ENCODE assay signal across 11 cellular contexts in the genomic region with DNA sequence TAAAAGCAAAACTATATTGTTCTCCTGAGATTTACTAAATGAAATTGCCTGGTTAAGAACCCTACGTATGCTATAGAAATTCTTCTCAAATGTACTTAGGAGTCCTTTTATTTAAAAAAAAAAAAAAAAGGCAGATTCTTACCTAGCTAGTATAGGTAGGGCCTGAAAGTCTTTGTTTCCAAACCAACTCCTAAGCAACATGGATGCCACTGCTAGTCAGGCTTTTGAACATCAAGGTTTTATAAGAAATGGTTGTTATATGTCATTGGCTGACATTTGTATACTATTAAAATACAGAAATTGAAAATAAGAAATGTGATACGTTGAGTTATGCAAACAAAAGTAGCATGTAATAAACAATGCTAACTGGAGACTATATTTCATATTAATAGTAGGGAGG. TPM values are rescaled to one million over a fixed set of nuclear protein-coding genes. Genes with fewer than 3 reads are reported as not detected.
DNase-seq lines count a peak whose midpoint lies in the region; ATAC-seq and TF ChIP-seq lines count a peak whose summit lies in the region.
"Had no signal": no experiment of that assay in that cellular context is flagged by ENCODE, and none has a peak within 500 bp of the region (broad histone marks: within the 10 kb centered on the region; RNA-seq: fewer than 3 reads in every experiment).

No MANE protein-coding gene starts in this region.

- H3K27me3 ChIP-seq in psoas muscle (ENCODE audit: insufficient read depth in 3 of 3, low read length in 2 of 3) = no peaks in the 10 kb centered on the region
- H3K27me3 ChIP-seq: adrenal gland had no signal

- no peaks in the 10 kb centered on the region for H3K4me1 ChIP-seq in psoas muscle

- DNase-seq in ELR (ENCODE audit: low read depth) (peak; percentile 12), NAMALWA (ENCODE audit: low spot score) (peak; percentile 44), caudate nucleus (lab: John Stamatoyannopoulos, UW) (no peak), psoas muscle (no peak), HT-29 (ENCODE audit: low spot score) (no peak), NCI-H2029 treated with DMSO at 0.1 percent for 48 hours (lab: John Stamatoyannopoulos, UW) (no peak)
- DNase-seq: adrenal gland, NCI-H69 had no signal

- WGBS in psoas muscle, 3 donors = 90 to 96% (median 90%) methylated on average over 2 of the region's 2 CpGs

- no peaks in the 10 kb centered on the region for H3K36me3 ChIP-seq in psoas muscle (ENCODE audit: insufficient read depth in 1 of 2, low read depth in 1 of 2)
- H3K36me3 ChIP-seq: adrenal gland had no signal

- H3K4me3 ChIP-seq in psoas muscle = peak overlapping the region; percentile 24

- intact Hi-C loops in psoas muscle (cut with DNase I) = no loop called here

- TF ChIP-seq CTCF in psoas muscle (IDR thresholded peaks at IDR 0.05) = no peak

- H3K9me3 ChIP-seq in psoas muscle = no peaks in the 10 kb centered on the region
- H3K9me3 ChIP-seq: adrenal gland had no signal

- peak overlapping the region; percentile 82 for H3K27ac ChIP-seq in caudate nucleus (ENCODE audit: low read depth, low read length)
- H3K27ac ChIP-seq in psoas muscle = no peak overlapping the region

- no peak for ATAC-seq in psoas muscle
- ATAC-seq in GM18867 (IDR thresholded peaks at IDR 0.05; ENCODE audit: unreplicated experiment) = no peak
- ATAC-seq in GM18861 (IDR thresholded peaks at IDR 0.05; ENCODE audit: unreplicated experiment) = no peak

RNA-seq across cellular contexts. Expression of gene EVI2A, which starts 1.2 kb away (rescaled TPM):
- 1 to 10 TPM in 2 of 4 donors, under 1 TPM in 2; 0.50 to 1.7 (median 1.2) TPM for total RNA-seq in psoas muscle
- under 1 TPM; 0.34 to 0.85 (median 0.47) TPM for polyA plus RNA-seq in psoas muscle
- not detected in 2 replicates for total RNA-seq in HT-29 (2014; rRNA removed; shearing (Covaris generic))
- total RNA-seq: epithelial cell of proximal tubule had no signal

RNA-seq across cellular contexts. Expression of gene EVI2B, which starts 6.4 kb away (rescaled TPM):
- total RNA-seq in psoas muscle = 1 to 10 TPM in 3 of 4 donors, under 1 TPM in 1; 0.85 to 2.9 (median 1.8) TPM
- polyA plus RNA-seq in psoas muscle = 1 to 10 TPM in 1 of 3 donors, under 1 TPM in 2; 0.51 to 1.2 (median 0.53) TPM
- total RNA-seq in HT-29 (2014; rRNA removed; shearing (Covaris generic)) = not detected in 2 replicates
- total RNA-seq: epithelial cell of proximal tubule had no signal

RNA-seq across cellular contexts. Expression of gene OMG, which starts 23.2 kb away (rescaled TPM):
- total RNA-seq in psoas muscle = not detected
- under 1 TPM in 2 of 3 donors, not detected in 1; 0.03 to 0.10 TPM for polyA plus RNA-seq in psoas muscle
- total RNA-seq in HT-29 (2014; rRNA removed; shearing (Covaris generic)) = not detected in 2 replicates
- total RNA-seq: epithelial cell of proximal tubule had no signal

Comparison
In these comparisons a context has a peak if more than half of its experiments do, and no peak if none do; other contexts are left out.
1. DNase-seq: peak in ELR (single experiment) and NAMALWA (single experiment); none in caudate nucleus (0 of 61), psoas muscle (0 of 2), HT-29 (single experiment) and NCI-H2029 treated with DMSO at 0.1 percent for 48 hours (single experiment).